In the genomic region with DNA sequence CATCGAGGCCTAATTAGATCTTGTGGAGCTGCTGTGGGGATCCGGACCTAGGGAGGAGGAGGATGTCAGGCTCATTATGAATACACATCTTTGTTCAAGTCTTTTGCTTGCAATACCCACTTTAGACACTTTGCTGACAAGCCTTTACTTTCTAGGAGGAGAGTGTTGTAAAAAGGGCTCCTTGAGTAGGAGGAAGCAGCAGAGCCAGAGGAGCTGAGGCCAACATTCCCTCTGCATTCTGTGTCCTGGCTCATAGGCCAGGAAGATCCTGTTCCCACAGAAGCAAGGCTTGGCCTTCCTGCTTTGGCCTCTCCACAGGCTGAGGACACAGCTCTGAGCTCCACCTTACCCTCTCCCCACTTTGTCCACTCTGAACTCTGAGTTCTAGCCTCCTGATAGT, we compare ENCODE assay signal across 13 cellular contexts.
DNase-seq lines count a peak whose midpoint lies in the region; ATAC-seq, FAIRE-seq and TF ChIP-seq lines count a peak whose summit lies in the region.
"Had no signal": no experiment of that assay in that cellular context is flagged by ENCODE, and none has a peak within 500 bp of the region (broad histone marks: within the 10 kb centered on the region; RNA-seq: fewer than 3 reads in every experiment).

No MANE protein-coding gene starts in this region.

- no TSS peak for BruUV-seq in K562 (replicated peaks; lab: Mats Ljungman, UMichigan)

- peak overlapping the region; percentile 60 to 68; a peak in 5 of 6 replicates for H3K27ac ChIP-seq in A549
- no peak overlapping the region for H3K27ac ChIP-seq in K562 (ENCODE audit: extremely low read depth, low read depth, low read length)
- no peak overlapping the region for H3K27ac ChIP-seq in pancreas

- no peaks in the 10 kb centered on the region for H3K9me3 ChIP-seq in A549
- H3K9me3 ChIP-seq in K562 (replicated peaks; ENCODE audit: control insufficient read depth, insufficient read depth, low read depth, low read length) = no peaks in the 10 kb centered on the region
- no peaks in the 10 kb centered on the region for H3K9me3 ChIP-seq in pancreas

- H3K4me1 ChIP-seq in A549 (peaks cover 52% of the 10 kb centered on the region), K562 (replicated peaks in 1 of 2; ENCODE audit: control insufficient read depth in 2 of 2, insufficient read depth in 2 of 2, low read length in 2 of 2) (no peaks in the 10 kb centered on the region), pancreas (peaks cover 6 to 19% (median 15%) of the 10 kb centered on the region in 3 donors)

- TF ChIP-seq POLR2A in A549 (IDR thresholded peaks at IDR 0.05; ENCODE audit: low read length) = no peak
- no peak for TF ChIP-seq POLR2A in K562 (conservative IDR thresholded peaks at IDR 0.05)

- no peak for DNase-seq in A549 (ENCODE audit: low read depth in 1 of 2, low spot score in 1 of 2)
- no peak for DNase-seq in K562 (ENCODE audit: extremely low read depth in 1 of 4, low spot score in 3 of 4)
- peak; percentile 61 for DNase-seq in left ventricle myocardium superior
- DNase-seq in pancreas = no peak
- no peak for DNase-seq in RPMI8226
- DNase-seq in KG1 (lab: John Stamatoyannopoulos, UW) = no peak
- no peak for DNase-seq in DMS 273 (lab: John Stamatoyannopoulos, UW; ENCODE audit: unreplicated experiment)
- DNase-seq: DMS 273 treated with DMSO at 0.1 percent for 48 hours, NCI-H446 had no signal

- no peaks in the 10 kb centered on the region for H3K79me2 ChIP-seq in K562 (ENCODE audit: control insufficient read depth, insufficient read depth, low read length)

- H3K9ac ChIP-seq in K562 (ENCODE audit: insufficient read depth in 1 of 2, low read depth in 2 of 2, low read length in 2 of 2) = no peak overlapping the region

- 75% methylated on average over 2 of the region's 2 CpGs for WGBS in A549 (ENCODE audit: missing lambda C conversion rate)
- 82% methylated on average over 2 of the region's 2 CpGs for WGBS in K562 (ENCODE audit: insufficient coverage, low coverage, missing lambda C conversion rate)
- 78 to 80% methylated on average over 2 of the region's 2 CpGs for WGBS in pancreas, 2 donors

- CTCF ChIA-PET in A549 (lab: Yijun Ruan, JAX) = no interaction called here
- CTCF ChIA-PET in K562 (lab: Yijun Ruan, JAX; ENCODE audit: low intra/inter-chr PET ratio) = no interaction called here

- H3K4me2 ChIP-seq in A549 (0 out of 3 replicates have a peak overlapping the region, but pooled peaks have one; percentile 24), K562 (ENCODE audit: insufficient read depth, low read length) (no peak overlapping the region)

- no peak overlapping the region for H2AFZ ChIP-seq in K562 (ENCODE audit: low read depth, low read length)

- POLR2A ChIA-PET in A549 (lab: Yijun Ruan, JAX) (no interaction called here), K562 (lab: Yijun Ruan, JAX) (interaction anchor here (0.7 to 1.3 kb wide), 3 partner anchors 10 to 79 kb away, joined by 3 to 4 read pairs (median 3); no protein-coding TSS in a partner anchor)

- in situ Hi-C loops in K562 (cut with MboI) = no loop called here

- intact Hi-C loops in K562 (cut with micrococcal nuclease) (no loop called here), left ventricle myocardium superior (cut with micrococcal nuclease) (no loop called here), pancreas (cut with DNase I) (no loop called here)

- H4K20me1 ChIP-seq in K562 (replicated peaks; ENCODE audit: control insufficient read depth, insufficient read depth, low read length) = no peaks in the 10 kb centered on the region

- peak; percentile 43 to 54; a peak in 3 of 6 replicates for ATAC-seq in A549
- peak; percentile 41; the same call in 2 of the 3 replicates for ATAC-seq in K562
- ATAC-seq in left ventricle myocardium superior = peak; percentile 89
- peak in 3 of 4 donors; percentile 29 to 34 (median 32) for ATAC-seq in pancreas
- ATAC-seq in HG03342 (IDR thresholded peaks at IDR 0.05; ENCODE audit: unreplicated experiment) = no peak

- FAIRE-seq in A549 (lab: Jason Lieb, UNC) (no peak), K562 (lab: Jason Lieb, UNC) (no peak), pancreas (lab: Jason Lieb, UNC) (no peak)
- FAIRE-seq: A204.1, RCC 7860, TTC549 had no signal

- H3K36me3 ChIP-seq in K562 (ENCODE audit: control insufficient read depth, insufficient read depth, low read length) (no peaks in the 10 kb centered on the region; the same call in 2 of the 3 replicates), pancreas (no peaks in the 10 kb centered on the region)

- H3K27me3 ChIP-seq in K562 (ENCODE audit: control insufficient read depth in 2 of 2, insufficient read depth in 2 of 2, low read length in 2 of 2) (no peaks in the 10 kb centered on the region), pancreas (no peaks in the 10 kb centered on the region)

- no peak for TF ChIP-seq RAD21 in A549 (conservative IDR thresholded peaks at IDR 0.05 in 1 of 2, IDR thresholded peaks at IDR 0.05 in 1 of 2)
- TF ChIP-seq RAD21 in K562 (CRISPR knock-in tag; conservative IDR thresholded peaks at IDR 0.05 in 1 of 2, IDR thresholded peaks at IDR 0.05 in 1 of 2) = no peak

- H3K4me3 ChIP-seq in A549 (no peak overlapping the region), K562 (no peak overlapping the region), pancreas (no peak overlapping the region)

- no peaks in the 10 kb centered on the region for H3K9me1 ChIP-seq in K562 (ENCODE audit: control insufficient read depth, insufficient read depth, low read length)

- TF ChIP-seq CTCF in A549 (IDR thresholded peaks at IDR 0.05) (no peak), K562 (IDR thresholded peaks at IDR 0.05 in 2 of 3, conservative IDR thresholded peaks at IDR 0.05 in 1 of 3; ENCODE audit: insufficient read depth in 2 of 3, low read depth in 1 of 3, low read length in 3 of 3) (no peak), pancreas (IDR thresholded peaks at IDR 0.05) (no peak)

- no peak for TF ChIP-seq EP300 in A549 (IDR thresholded peaks at IDR 0.05)
- TF ChIP-seq EP300 in K562 (IDR thresholded peaks at IDR 0.05; ENCODE audit: low read length) = no peak

TF ChIP-seq in A549, 52 proteins besides CTCF, POLR2A, EP300 and RAD21:
- no peak for TF ChIP-seq TP53 (CRISPR knock-in tag; IDR thresholded peaks at IDR 0.05)
- no peak for TF ChIP-seq HOXB13 (CRISPR knock-in tag; IDR thresholded peaks at IDR 0.05; ENCODE audit: low read depth)
- TF ChIP-seq, protein P1, sequence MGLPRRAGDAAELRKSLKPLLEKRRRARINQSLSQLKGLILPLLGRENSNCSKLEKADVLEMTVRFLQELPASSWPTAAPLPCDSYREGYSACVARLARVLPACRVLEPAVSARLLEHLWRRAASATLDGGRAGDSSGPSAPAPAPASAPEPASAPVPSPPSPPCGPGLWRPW (IDR thresholded peaks at IDR 0.05) = no peak
- TF ChIP-seq, protein P2, sequence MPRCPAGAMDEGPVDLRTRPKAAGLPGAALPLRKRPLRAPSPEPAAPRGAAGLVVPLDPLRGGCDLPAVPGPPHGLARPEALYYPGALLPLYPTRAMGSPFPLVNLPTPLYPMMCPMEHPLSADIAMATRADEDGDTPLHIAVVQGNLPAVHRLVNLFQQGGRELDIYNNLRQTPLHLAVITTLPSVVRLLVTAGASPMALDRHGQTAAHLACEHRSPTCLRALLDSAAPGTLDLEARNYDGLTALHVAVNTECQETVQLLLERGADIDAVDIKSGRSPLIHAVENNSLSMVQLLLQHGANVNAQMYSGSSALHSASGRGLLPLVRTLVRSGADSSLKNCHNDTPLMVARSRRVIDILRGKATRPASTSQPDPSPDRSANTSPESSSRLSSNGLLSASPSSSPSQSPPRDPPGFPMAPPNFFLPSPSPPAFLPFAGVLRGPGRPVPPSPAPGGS (IDR thresholded peaks at IDR 0.05) = no peak
- TF ChIP-seq ZFP36 (IDR thresholded peaks at IDR 0.05; ENCODE audit: borderline replicate concordance, partially characterized antibody) = no peak
TF ChIP-seq in A549: peak in this region for 0.

TF ChIP-seq in K562, 482 proteins besides CTCF, POLR2A, EP300 and RAD21 (continues in another document):
- TF ChIP-seq ZNF695 (CRISPR knock-in tag; IDR thresholded peaks at IDR 0.05) (no peak), IRF2 (CRISPR knock-in tag; IDR thresholded peaks at IDR 0.05) (no peak), LARP7 (IDR thresholded peaks at IDR 0.05) (no peak), NUFIP1 (IDR thresholded peaks at IDR 0.05; ENCODE audit: partially characterized antibody) (no peak), MEF2A (IDR thresholded peaks at IDR 0.05; ENCODE audit: control insufficient read depth, low read depth, low read length) (no peak), ZFP30 (CRISPR knock-in tag; IDR thresholded peaks at IDR 0.05; ENCODE audit: borderline replicate concordance) (no peak), SREBF2 (CRISPR knock-in tag; IDR thresholded peaks at IDR 0.05) (no peak), GABPA (tag; conservative IDR thresholded peaks at IDR 0.05; ENCODE audit: low read depth) (no peak), STAT5B (CRISPR knock-in tag; IDR thresholded peaks at IDR 0.05) (no peak), ZNF324 (CRISPR knock-in tag; IDR thresholded peaks at IDR 0.05) (no peak), ETV5 (CRISPR knock-in tag; IDR thresholded peaks at IDR 0.05; ENCODE audit: low read depth) (no peak), PHF20 (IDR thresholded peaks at IDR 0.05; ENCODE audit: partially characterized antibody) (no peak), ZFP1 (CRISPR knock-in tag; IDR thresholded peaks at IDR 0.05) (no peak)
- TF ChIP-seq, protein P3, sequence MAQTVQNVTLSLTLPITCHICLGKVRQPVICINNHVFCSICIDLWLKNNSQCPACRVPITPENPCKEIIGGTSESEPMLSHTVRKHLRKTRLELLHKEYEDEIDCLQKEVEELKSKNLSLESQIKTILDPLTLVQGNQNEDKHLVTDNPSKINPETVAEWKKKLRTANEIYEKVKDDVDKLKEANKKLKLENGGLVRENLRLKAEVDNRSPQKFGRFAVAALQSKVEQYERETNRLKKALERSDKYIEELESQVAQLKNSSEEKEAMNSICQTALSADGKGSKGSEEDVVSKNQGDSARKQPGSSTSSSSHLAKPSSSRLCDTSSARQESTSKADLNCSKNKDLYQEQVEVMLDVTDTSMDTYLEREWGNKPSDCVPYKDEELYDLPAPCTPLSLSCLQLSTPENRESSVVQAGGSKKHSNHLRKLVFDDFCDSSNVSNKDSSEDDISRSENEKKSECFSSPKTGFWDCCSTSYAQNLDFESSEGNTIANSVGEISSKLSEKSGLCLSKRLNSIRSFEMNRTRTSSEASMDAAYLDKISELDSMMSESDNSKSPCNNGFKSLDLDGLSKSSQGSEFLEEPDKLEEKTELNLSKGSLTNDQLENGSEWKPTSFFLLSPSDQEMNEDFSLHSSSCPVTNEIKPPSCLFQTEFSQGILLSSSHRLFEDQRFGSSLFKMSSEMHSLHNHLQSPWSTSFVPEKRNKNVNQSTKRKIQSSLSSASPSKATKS (CRISPR knock-in tag; IDR thresholded peaks at IDR 0.05) = no peak

Comparison
In these comparisons a context has a peak if more than half of its experiments do, and no peak if none do; other contexts are left out.
1. H3K27ac ChIP-seq: peak in A549 (2 of 2); none in K562 (single experiment) and pancreas (0 of 4).